21 cellular contexts compared by ENCODE assay signal in genomic region chr1:47805826-47806450, GRCh38.
DNase-seq lines count a peak whose midpoint lies in the region; ATAC-seq and TF ChIP-seq lines count a peak whose summit lies in the region.
"Had no signal": no experiment of that assay in that cellular context is flagged by ENCODE, and none has a peak within 500 bp of the region (broad histone marks: within the 10 kb centered on the region; RNA-seq: fewer than 3 reads in every experiment).

No MANE protein-coding gene starts in this region.

- no peak for ATAC-seq in GM19035 (IDR thresholded peaks at IDR 0.05; ENCODE audit: unreplicated experiment)
- no peak for ATAC-seq in activated CD4-positive, CD25-positive, alpha-beta regulatory T cell treated with anti-CD3 and anti-CD28 coated beads, Interleukin-2, amount 50 U/mL, for 24 hours
- ATAC-seq: esophagus mucosa, natural killer cell had no signal

- DNase-seq in DMS 273 treated with DMSO at 0.1 percent for 48 hours (lab: John Stamatoyannopoulos, UW) (peak; percentile 98), NCI-H1694 treated with DMSO at 0.1 percent for 48 hours (lab: John Stamatoyannopoulos, UW) (peak; percentile 94), NCI-H748 treated with DMSO at 0.1 percent for 48 hours (lab: John Stamatoyannopoulos, UW) (peak; percentile 66), coronary artery (ENCODE audit: low spot score) (no peak), NCI-H187 treated with DMSO at 0.1 percent for 48 hours (lab: John Stamatoyannopoulos, UW) (no peak)
- DNase-seq in NK-92 treated with Interleukin-12 subunit alpha and Interleukin-12 subunit beta, amount 100 ng/mL, for 24 hours (lab: John Stamatoyannopoulos, UW): no peak
- DNase-seq: activated CD4-positive, alpha-beta memory T cell treated with anti-CD3 and anti-CD28 coated beads for 36 hours; activated naive CD4-positive, alpha-beta T cell; activated T-cell treated with anti-CD3 and anti-CD28 coated beads, Interleukin-2, amount 50 U/mL, for 1 hour; CD4-positive, alpha-beta memory T cell; central memory CD4-positive, alpha-beta T cell; effector CD4-positive, alpha-beta T cell; GOT3; natural killer cell; stimulated activated naive CD4-positive, alpha-beta T cell; T-helper 1 cell; thyroid gland had no signal

- H3K4me3 ChIP-seq in coronary artery: no peak overlapping the region
- H3K4me3 ChIP-seq: gastroesophageal sphincter, thyroid gland had no signal

- no peak for TF ChIP-seq CTCF in coronary artery (IDR thresholded peaks at IDR 0.05)

- H3K27ac ChIP-seq in coronary artery: peak overlapping the region; percentile 47 to 73
- H3K27ac ChIP-seq: thyroid gland had no signal

Comparison
In these comparisons a context has a peak if more than half of its experiments do, and no peak if none do; other contexts are left out.
1. DNase-seq: peak in DMS 273 treated with DMSO at 0.1 percent for 48 hours (single experiment), NCI-H1694 treated with DMSO at 0.1 percent for 48 hours (single experiment) and NCI-H748 treated with DMSO at 0.1 percent for 48 hours (single experiment); none in coronary artery (single experiment), NK-92 treated with Interleukin-12 subunit alpha and Interleukin-12 subunit beta, amount 100 ng/mL, for 24 hours (single experiment) and NCI-H187 treated with DMSO at 0.1 percent for 48 hours (single experiment).